In the genomic region with DNA sequence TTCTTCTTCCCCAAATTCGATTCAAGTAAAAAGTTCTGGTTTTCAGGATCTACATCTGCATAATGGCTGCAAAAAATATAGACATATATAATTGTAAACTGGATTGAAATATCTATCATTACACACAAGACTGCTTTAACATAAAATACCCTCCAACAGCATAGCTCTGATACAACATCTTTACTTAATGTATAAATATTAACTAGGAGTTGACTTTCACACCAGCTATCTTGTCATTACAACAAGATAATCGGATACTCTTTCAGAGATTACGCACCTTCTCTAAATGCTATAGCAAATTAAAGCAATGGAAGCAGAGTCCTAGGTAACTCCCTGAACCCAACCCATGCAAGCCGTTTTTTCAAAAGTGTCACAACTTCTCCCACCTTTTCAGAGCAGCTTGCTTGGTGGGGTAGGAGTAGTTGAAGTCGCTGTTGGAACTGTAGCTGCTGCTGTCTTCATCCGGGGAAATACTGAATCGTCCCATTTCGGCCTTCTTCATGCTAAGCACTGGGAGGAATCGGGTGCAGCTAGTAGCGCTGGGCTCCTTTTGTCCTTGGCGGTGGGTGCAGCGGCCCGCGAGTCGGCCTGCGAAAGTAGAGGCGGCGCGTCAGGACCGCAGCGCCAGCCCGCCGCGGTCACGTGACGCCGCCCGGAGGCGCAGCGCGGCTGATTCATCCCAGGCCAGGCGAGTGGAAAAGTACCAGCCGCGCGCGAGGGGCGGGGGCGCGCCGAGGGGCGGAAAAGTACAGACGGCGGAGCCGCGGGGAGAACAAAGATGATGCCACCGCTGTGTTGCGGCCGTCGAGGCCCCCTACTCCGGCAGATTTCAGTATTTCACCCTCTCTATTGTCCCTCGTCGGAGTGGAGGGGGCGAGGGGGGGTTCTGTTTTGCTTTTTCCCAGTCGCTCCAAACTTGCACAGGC, we compare ENCODE assay signal across 8 cellular contexts. TPM values are rescaled to one million over a fixed set of nuclear protein-coding genes. Genes with fewer than 3 reads are reported as not detected.
A peak's percentile ranks its signal among the peaks of the same experiment; 100 is the strongest.
DNase-seq lines count a peak whose midpoint lies in the region; ATAC-seq and TF ChIP-seq lines count a peak whose summit lies in the region.

No MANE protein-coding gene starts in this region.

- peak overlapping the region; percentile 71 to 86 for H3K4me3 ChIP-seq in DND-41 (ENCODE audit: low read depth in 1 of 2, low read length in 2 of 2)
- peak overlapping the region; percentile 98 for H3K4me3 ChIP-seq in fibroblast of mammary gland (ENCODE audit: control insufficient read depth, low read depth, low read length)

- ATAC-seq in DND-41 (ENCODE audit: insufficient read depth, low read depth): peak; percentile 62
- ATAC-seq in GM21723 (IDR thresholded peaks at IDR 0.05; ENCODE audit: unreplicated experiment): peak; percentile 58
- peak; percentile 62 for ATAC-seq in activated T-helper 17 cell treated with anti-CD3 and anti-CD28 coated beads, Interleukin-2, amount 50 U/mL, for 72 hours (replicated peaks)
- ATAC-seq in natural killer cell treated with Interleukin-12 subunit alpha and Interleukin-12 subunit beta and Interleukin-15 and Interleukin-18, amount 100 ng/mL, for 72 hours: peak; percentile 69 to 74
- ATAC-seq in stimulated activated naive CD8-positive, alpha-beta T cell treated with anti-CD3 and anti-CD28 coated beads, Interleukin-15, Interleukin-2, amounts not matched to agents 100 U/mL and 50 U/mL, for 24 hours: peak; percentile 55

- in situ Hi-C loops in KBM-7 (cut with MboI; ENCODE audit: low pct_unique_long_range_greater_than_20kb, low sequenced_read_pairs): loop anchor here (25.0 kb wide), 1 partner anchor 291 kb away; no protein-coding TSS in a partner anchor

- H3K9me3 ChIP-seq in DND-41 (ENCODE audit: insufficient read depth, low read length, severe bottlenecking): no peaks in the 10 kb centered on the region

- no peaks in the 10 kb centered on the region for H3K27me3 Mint-ChIP-seq in activated T-helper 17 cell treated with anti-CD3 and anti-CD28 coated beads, Interleukin-2, amount 50 U/mL, for 72 hours
- no peaks in the 10 kb centered on the region for H3K27me3 Mint-ChIP-seq in natural killer cell treated with Interleukin-12 subunit alpha and Interleukin-12 subunit beta and Interleukin-15 and Interleukin-18, amount 100 ng/mL, for 72 hours

- peak overlapping the region; percentile 86 for H3K4me2 ChIP-seq in DND-41 (ENCODE audit: insufficient read depth, low read length)

- H3K4me3 Mint-ChIP-seq in activated T-helper 17 cell treated with anti-CD3 and anti-CD28 coated beads, Interleukin-2, amount 50 U/mL, for 72 hours: peak overlapping the region; percentile 95
- H3K4me3 Mint-ChIP-seq in natural killer cell treated with Interleukin-12 subunit alpha and Interleukin-12 subunit beta and Interleukin-15 and Interleukin-18, amount 100 ng/mL, for 72 hours: peak overlapping the region; percentile 98

- peak overlapping the region; percentile 98 for H3K27ac ChIP-seq in DND-41 (ENCODE audit: low read length)

- peaks cover 56% of the 10 kb centered on the region for H4K20me1 ChIP-seq in DND-41 (ENCODE audit: insufficient read depth, low read length)

- no peaks in the 10 kb centered on the region for H3K27me3 ChIP-seq in DND-41 (ENCODE audit: insufficient read depth, low read length, poor library complexity)

- H3K27ac Mint-ChIP-seq in activated T-helper 17 cell treated with anti-CD3 and anti-CD28 coated beads, Interleukin-2, amount 50 U/mL, for 72 hours: peak overlapping the region; percentile 99
- peak overlapping the region; percentile 99 to 100 for H3K27ac Mint-ChIP-seq in natural killer cell treated with Interleukin-12 subunit alpha and Interleukin-12 subunit beta and Interleukin-15 and Interleukin-18, amount 100 ng/mL, for 72 hours

- peak overlapping the region; percentile 97 for H3K9ac ChIP-seq in DND-41 (ENCODE audit: low read depth, low read length)

- peaks cover 67% of the 10 kb centered on the region for H3K79me2 ChIP-seq in DND-41 (ENCODE audit: insufficient read depth, low read length)

- peak; percentile 94 for DNase-seq in DND-41
- peak; percentile 91 for DNase-seq in KBM-7
- peak; percentile 93 for DNase-seq in RKO (ENCODE audit: low spot score)
- DNase-seq in fibroblast of mammary gland (ENCODE audit: low read depth): peak; percentile 77
- DNase-seq in natural killer cell treated with Interleukin-12 subunit alpha and Interleukin-12 subunit beta and Interleukin-15 and Interleukin-18, amount 100 ng/mL, for 72 hours (ENCODE audit: low spot score): peak; percentile 95
- DNase-seq in stimulated activated naive CD8-positive, alpha-beta T cell treated with anti-CD3 and anti-CD28 coated beads, Interleukin-15, Interleukin-2, amounts not matched to agents 100 U/mL and 50 U/mL, for 24 hours: peak; percentile 95

- H3K36me3 ChIP-seq in DND-41 (ENCODE audit: insufficient read depth, low read length): peaks cover 59% of the 10 kb centered on the region

- peaks cover 41% of the 10 kb centered on the region for H3K4me1 Mint-ChIP-seq in activated T-helper 17 cell treated with anti-CD3 and anti-CD28 coated beads, Interleukin-2, amount 50 U/mL, for 72 hours
- peaks cover 61 to 66% of the 10 kb centered on the region in 2 donors for H3K4me1 Mint-ChIP-seq in natural killer cell treated with Interleukin-12 subunit alpha and Interleukin-12 subunit beta and Interleukin-15 and Interleukin-18, amount 100 ng/mL, for 72 hours (ENCODE audit: low read depth in 2 of 2)

- TF ChIP-seq CTCF in DND-41 (IDR thresholded peaks at IDR 0.05; ENCODE audit: borderline replicate concordance, extremely low read depth, low read length, poor library complexity, severe bottlenecking) (peak; percentile 30), fibroblast of mammary gland (conservative IDR thresholded peaks at IDR 0.05; ENCODE audit: control insufficient read depth, insufficient read depth, low read depth, low read length) (no peak)

- H3K4me1 ChIP-seq in DND-41 (ENCODE audit: insufficient read depth, low read length): peaks cover 66% of the 10 kb centered on the region

- peak overlapping the region; percentile 49; the same call in 1 of the 2 replicates for H2AFZ ChIP-seq in DND-41 (ENCODE audit: low read depth, low read length)

- peaks cover 72% of the 10 kb centered on the region for H3K36me3 Mint-ChIP-seq in activated T-helper 17 cell treated with anti-CD3 and anti-CD28 coated beads, Interleukin-2, amount 50 U/mL, for 72 hours (ENCODE audit: low read depth)
- H3K36me3 Mint-ChIP-seq in natural killer cell treated with Interleukin-12 subunit alpha and Interleukin-12 subunit beta and Interleukin-15 and Interleukin-18, amount 100 ng/mL, for 72 hours: peaks cover 45% of the 10 kb centered on the region

- H3K9me3 Mint-ChIP-seq in activated T-helper 17 cell treated with anti-CD3 and anti-CD28 coated beads, Interleukin-2, amount 50 U/mL, for 72 hours: no peaks in the 10 kb centered on the region
- no peaks in the 10 kb centered on the region for H3K9me3 Mint-ChIP-seq in natural killer cell treated with Interleukin-12 subunit alpha and Interleukin-12 subunit beta and Interleukin-15 and Interleukin-18, amount 100 ng/mL, for 72 hours

RNA-seq across cellular contexts. Expression of a gene that starts 1.5 kb away (rescaled TPM):
- 100 to 1,000 TPM; 203 to 206 TPM for total RNA-seq in activated T-helper 17 cell treated with anti-CD3 and anti-CD28 coated beads, Interleukin-2, amount 50 U/mL, for 72 hours
- total RNA-seq in natural killer cell treated with Interleukin-12 subunit alpha and Interleukin-12 subunit beta and Interleukin-15 and Interleukin-18, amount 100 ng/mL, for 72 hours: 100 to 1,000 TPM; 129 to 192 TPM

Comparison
In these comparisons a context has a peak if more than half of its experiments do, and no peak if none do; other contexts are left out.
1. Peak in every context shown above with its lines: DNase-seq, ATAC-seq, H3K4me3 ChIP-seq and H3K27ac ChIP-seq.